Comparison of ENCODE assay signal across 8 cellular contexts in the genomic region with DNA sequence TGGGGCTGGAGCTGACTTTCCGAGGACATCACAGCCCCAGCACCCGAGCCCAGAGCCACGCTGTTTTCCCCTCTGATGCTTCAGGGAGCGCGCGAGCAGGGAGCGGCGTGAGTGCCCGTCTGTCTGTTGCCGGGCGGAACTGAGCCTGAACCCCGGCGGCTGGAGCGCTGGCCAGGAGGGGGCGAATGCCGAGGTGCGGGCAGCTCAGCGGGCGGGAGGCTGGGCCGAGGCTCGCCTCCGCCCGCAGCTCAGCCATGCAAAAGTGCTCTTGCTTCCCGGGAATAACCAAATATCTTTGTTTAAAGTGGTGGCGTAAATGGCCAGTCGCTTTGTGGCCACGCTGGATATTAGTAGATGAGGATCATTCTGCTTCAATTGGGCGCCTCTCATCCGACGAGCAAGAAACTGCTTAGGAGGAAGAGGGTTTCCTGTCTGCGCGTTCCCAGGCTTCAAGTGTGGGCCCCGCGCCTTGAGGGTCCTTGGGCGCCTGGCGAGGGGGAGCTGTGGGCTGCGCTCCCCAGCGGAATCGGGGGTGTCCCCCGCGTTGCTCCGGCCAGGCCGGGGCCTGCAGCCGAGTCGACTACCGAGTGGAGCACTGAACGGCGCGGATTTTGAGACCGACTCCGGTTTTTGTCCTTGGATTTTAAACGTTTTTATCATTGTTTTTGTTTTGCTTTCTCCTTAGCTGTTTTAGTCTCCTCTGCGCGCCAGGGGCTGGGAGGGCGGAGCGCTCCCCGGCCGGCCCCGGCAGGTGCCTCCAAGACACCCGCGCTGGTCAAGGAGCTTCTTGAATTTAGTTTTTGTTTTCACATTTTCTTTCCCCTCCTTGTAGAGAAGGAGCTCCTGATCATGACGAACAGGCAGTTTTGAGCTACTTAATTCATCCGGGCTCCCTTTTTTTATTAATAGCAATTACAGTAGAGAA. TPM values are rescaled to one million over a fixed set of nuclear protein-coding genes. Genes with fewer than 3 reads are reported as not detected.
DNase-seq lines count a peak whose midpoint lies in the region; ATAC-seq and TF ChIP-seq lines count a peak whose summit lies in the region.

No MANE protein-coding gene starts in this region.

- TF ChIP-seq EP300 in suprapubic skin (IDR thresholded peaks at IDR 0.05), result no peak

- peaks cover 69 to 100% (median 100%) of the 10 kb centered on the region in 7 donors for H3K27me3 ChIP-seq in heart right ventricle
- H3K27me3 ChIP-seq in suprapubic skin, result peaks cover 100% of the 10 kb centered on the region
- H3K27me3 ChIP-seq in effector memory CD4-positive, alpha-beta T cell (replicated peaks; ENCODE audit: control insufficient read depth, insufficient read depth, low read length, poor library complexity, severe bottlenecking), result peaks cover 46% of the 10 kb centered on the region

- H3K27ac ChIP-seq in heart right ventricle, result no peak overlapping the region
- H3K27ac ChIP-seq in suprapubic skin, result no peak overlapping the region
- H3K27ac ChIP-seq in effector memory CD4-positive, alpha-beta T cell (ENCODE audit: insufficient read depth, low read length, poor library complexity, severe bottlenecking), result no peak overlapping the region

- in situ Hi-C loops in SK-MEL-5 (cut with HindIII; ENCODE audit: low pct_unique_long_range_greater_than_20kb, low sequenced_read_pairs), result no loop called here

- DNase-seq in Calu3 (peak; percentile 78), HK-2 (ENCODE audit: unreplicated experiment) (peak; percentile 58), SK-MEL-5 (ENCODE audit: low read depth, low spot score) (peak; percentile 28), heart right ventricle (no peak), suprapubic skin (ENCODE audit: low spot score in 2 of 2) (no peak), GM19240 (ENCODE audit: insufficient read length, low spot score) (no peak)
- DNase-seq in effector memory CD4-positive, alpha-beta T cell, result no peak
- DNase-seq in activated naive CD4-positive, alpha-beta T cell treated with anti-CD3 and anti-CD28 coated beads for 36 hours, result no peak

- CTCF ChIA-PET in Calu3 (lab: Charles Lee), result interaction anchor here (0.6 to 1.5 kb wide), 4 partner anchors 17 to 307 kb away, joined by 3 to 6 read pairs (median 3); no protein-coding TSS in a partner anchor
- CTCF ChIA-PET in activated naive CD4-positive, alpha-beta T cell treated with anti-CD3 and anti-CD28 coated beads for 36 hours (lab: Charles Lee), result interaction anchor here (0.8 to 1.3 kb wide), 5 partner anchors 34 to 146 kb away, joined by 3 to 5 read pairs (median 3); no protein-coding TSS in a partner anchor

- H3K4me3 ChIP-seq in heart right ventricle (peak overlapping the region in 9 of 10 donors; percentile 6 to 40 (median 28)), suprapubic skin (peak overlapping the region; percentile 44)
- no peak overlapping the region for H3K4me3 ChIP-seq in effector memory CD4-positive, alpha-beta T cell (ENCODE audit: insufficient read depth, low read depth, low read length, poor library complexity, severe bottlenecking)

- peak; percentile 32 for TF ChIP-seq CTCF in Calu3 (IDR thresholded peaks at IDR 0.05; ENCODE audit: unreplicated experiment)
- peak in 3 of 9 donors; percentile 14 to 26 (median 25) for TF ChIP-seq CTCF in heart right ventricle (IDR thresholded peaks at IDR 0.05)
- TF ChIP-seq CTCF in suprapubic skin (IDR thresholded peaks at IDR 0.05), result peak in 1 of 2 donors; percentile 16

- no peaks in the 10 kb centered on the region for H3K36me3 ChIP-seq in heart right ventricle
- no peaks in the 10 kb centered on the region for H3K36me3 ChIP-seq in suprapubic skin
- H3K36me3 ChIP-seq in effector memory CD4-positive, alpha-beta T cell (ENCODE audit: control insufficient read depth, insufficient read depth, low read length), result no peaks in the 10 kb centered on the region

- intact Hi-C loops in Calu3 (cut with micrococcal nuclease; ENCODE audit: unreplicated experiment) (no loop called here), heart right ventricle (cut with DNase I) (loop anchor here in 1 of 10 donors (10.0 kb wide), 1 partner anchor 446 kb away; no protein-coding TSS in a partner anchor)
- intact Hi-C loops in activated naive CD4-positive, alpha-beta T cell treated with anti-CD3 and anti-CD28 coated beads for 36 hours (cut with micrococcal nuclease), result loop anchor here (1.0 to 2.0 kb wide), 2 partner anchors 9 to 16 kb away; no protein-coding TSS in a partner anchor

- H3K4me1 ChIP-seq in heart right ventricle (peaks cover 6 to 46% (median 39%) of the 10 kb centered on the region in 9 donors), suprapubic skin (peaks cover 70% of the 10 kb centered on the region)
- H3K4me1 ChIP-seq in effector memory CD4-positive, alpha-beta T cell (ENCODE audit: control insufficient read depth, insufficient read depth, low read length, poor library complexity, severe bottlenecking), result peaks cover 11% of the 10 kb centered on the region

- no peaks in the 10 kb centered on the region for H3K4me1 Mint-ChIP-seq in Calu3 (ENCODE audit: low read depth, unreplicated experiment)
- H3K4me1 Mint-ChIP-seq in activated naive CD4-positive, alpha-beta T cell treated with anti-CD3 and anti-CD28 coated beads for 36 hours (ENCODE audit: low read depth), result peaks cover 23% of the 10 kb centered on the region

- peaks cover 15% of the 10 kb centered on the region for H3K36me3 Mint-ChIP-seq in Calu3 (ENCODE audit: insufficient read depth, unreplicated experiment)
- peaks cover 4% of the 10 kb centered on the region for H3K36me3 Mint-ChIP-seq in activated naive CD4-positive, alpha-beta T cell treated with anti-CD3 and anti-CD28 coated beads for 36 hours (ENCODE audit: low read depth)

- H3K27ac Mint-ChIP-seq in Calu3 (ENCODE audit: unreplicated experiment), result no peak overlapping the region
- H3K27ac Mint-ChIP-seq in activated naive CD4-positive, alpha-beta T cell treated with anti-CD3 and anti-CD28 coated beads for 36 hours, result no peak overlapping the region

- peak overlapping the region; percentile 72 for H3K4me3 Mint-ChIP-seq in Calu3 (ENCODE audit: low read depth, unreplicated experiment)
- H3K4me3 Mint-ChIP-seq in activated naive CD4-positive, alpha-beta T cell treated with anti-CD3 and anti-CD28 coated beads for 36 hours, result no peak overlapping the region

- H3K9me3 ChIP-seq in heart right ventricle (no peaks in the 10 kb centered on the region), suprapubic skin (no peaks in the 10 kb centered on the region)
- H3K9me3 ChIP-seq in effector memory CD4-positive, alpha-beta T cell (ENCODE audit: control insufficient read depth, low read length), result no peaks in the 10 kb centered on the region

- no peak for TF ChIP-seq POLR2A in suprapubic skin (IDR thresholded peaks at IDR 0.05)

- no peaks in the 10 kb centered on the region for H3K9me3 Mint-ChIP-seq in Calu3 (ENCODE audit: low read depth, unreplicated experiment)
- no peaks in the 10 kb centered on the region for H3K9me3 Mint-ChIP-seq in activated naive CD4-positive, alpha-beta T cell treated with anti-CD3 and anti-CD28 coated beads for 36 hours

- 1 to 2% methylated on average over 63 of the region's 63 CpGs for WGBS in heart right ventricle, 2 donors
- WGBS in suprapubic skin, result 3% methylated on average over 32 of the region's 63 CpGs

- peaks cover 31% of the 10 kb centered on the region for H3K27me3 Mint-ChIP-seq in Calu3 (ENCODE audit: unreplicated experiment)
- H3K27me3 Mint-ChIP-seq in activated naive CD4-positive, alpha-beta T cell treated with anti-CD3 and anti-CD28 coated beads for 36 hours (ENCODE audit: low read depth), result peaks cover 71% of the 10 kb centered on the region

- ATAC-seq in heart right ventricle, result peak in 1 of 8 donors; percentile 28

- no TSS peak for BruUV-seq in Calu3 (replicated peaks; lab: Mats Ljungman, UMichigan)

RNA-seq across cellular contexts. Expression of a gene that starts 0.8 kb away (rescaled TPM):
- total RNA-seq in Calu3 (2022) (not detected in 2 replicates), heart right ventricle (not detected), suprapubic skin (not detected)
- not detected in 2 replicates for total RNA-seq in SK-MEL-5 (2014; rRNA removed; shearing (Covaris generic))
- polyA plus RNA-seq in SK-MEL-5 (2015; cell fraction: cytosol; rRNA removed), result not detected in 2 replicates
- polyA plus RNA-seq in SK-MEL-5 (2015; cell fraction: nucleus; rRNA removed), result not detected in 2 replicates
- not detected for polyA plus RNA-seq in heart right ventricle
- total RNA-seq in activated naive CD4-positive, alpha-beta T cell treated with anti-CD3 and anti-CD28 coated beads for 36 hours, result not detected

Comparison
In these comparisons a context has a peak if more than half of its experiments do, and no peak if none do; other contexts are left out.
1. DNase-seq: peak in Calu3 (single experiment), HK-2 (single experiment) and SK-MEL-5 (single experiment); none in heart right ventricle (0 of 2), suprapubic skin (0 of 2), effector memory CD4-positive, alpha-beta T cell (0 of 3), activated naive CD4-positive, alpha-beta T cell treated with anti-CD3 and anti-CD28 coated beads for 36 hours (single experiment) and GM19240 (single experiment).